ENCODE assay signal across 6 cellular contexts in the genomic region with DNA sequence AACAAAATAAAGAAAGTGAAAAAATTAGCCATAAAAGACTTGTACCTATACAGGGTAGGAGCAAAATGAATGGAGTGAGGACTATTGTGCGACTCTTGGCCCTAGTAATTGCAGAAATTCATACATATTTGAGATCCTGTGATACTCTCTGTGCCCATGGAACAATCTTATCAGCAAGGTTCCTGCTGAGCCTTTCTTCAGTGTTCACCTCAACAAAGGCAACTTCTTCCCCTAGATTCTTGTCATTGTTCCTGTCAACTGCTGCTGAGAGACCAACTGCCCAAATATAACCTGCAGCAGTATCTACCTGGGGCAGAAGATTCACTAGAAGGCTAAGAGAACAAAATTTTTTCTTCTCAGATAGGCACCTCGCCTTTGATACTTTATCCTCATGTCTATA.
"Had no signal": no experiment of that assay in that cellular context is flagged by ENCODE, and none has a peak within 500 bp of the region (broad histone marks: within the 10 kb centered on the region; RNA-seq: fewer than 3 reads in every experiment).

No MANE protein-coding gene starts in this region.

- H3K9ac ChIP-seq: GM23248 had no signal

- H3K27ac Mint-ChIP-seq: H9 had no signal

- H3K27ac ChIP-seq: GM23248 had no signal

- H3K9me3 Mint-ChIP-seq: H9 had no signal

- ATAC-seq: K562 had no signal

- DNase-seq: GM23248, H9, HCEC 1CT, IMR-90, KG1 had no signal

- H3K4me3 Mint-ChIP-seq: H9 had no signal

- H3K4me3 ChIP-seq: GM23248, K562 had no signal

- H2AFZ ChIP-seq: GM23248 had no signal
